Comparison of ENCODE assay signal across 1 cellular context in genomic region chr1:161085165-161085564, GRCh38.
TF ChIP-seq lines count a peak whose summit lies in the region.

No MANE protein-coding gene starts in this region.

TF ChIP-seq in A549, 52 proteins besides CTCF, POLR2A, EP300 and RAD21 (continued from another document):
- TF ChIP-seq BCL3 (IDR thresholded peaks at IDR 0.05) (no peak), FOXS1 (CRISPR knock-in tag; IDR thresholded peaks at IDR 0.05) (no peak), RNF2 (IDR thresholded peaks at IDR 0.05; ENCODE audit: borderline replicate concordance, low read depth) (no peak), ZNF302 (CRISPR knock-in tag; IDR thresholded peaks at IDR 0.05) (no peak), CEBPB (IDR thresholded peaks at IDR 0.05) (no peak)
